9 cellular contexts compared by ENCODE assay signal in the genomic region with DNA sequence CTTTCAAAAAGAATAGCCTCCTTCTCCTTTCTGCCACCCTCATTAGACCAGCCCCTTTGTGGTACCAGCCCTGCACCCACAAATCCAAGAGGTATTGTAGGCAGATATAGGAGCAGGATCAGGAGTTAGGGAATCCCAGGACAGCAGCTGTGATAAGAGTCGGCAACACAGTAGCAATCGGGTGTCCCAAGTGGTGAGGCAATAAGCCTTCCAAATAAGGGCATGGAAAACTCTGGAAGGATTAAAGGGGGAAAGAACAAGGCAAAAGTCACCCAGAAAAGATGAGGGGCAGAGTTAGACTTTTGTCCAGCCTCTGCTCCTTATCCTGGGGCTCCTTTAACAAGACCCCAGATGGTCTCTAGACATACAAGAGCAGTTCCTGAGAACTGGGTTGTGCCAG.
"Had no signal": no experiment of that assay in that cellular context is flagged by ENCODE, and none has a peak within 500 bp of the region (broad histone marks: within the 10 kb centered on the region; RNA-seq: fewer than 3 reads in every experiment).

No MANE protein-coding gene starts in this region.

- H3K4me1 ChIP-seq: HAP-1 had no signal

- H3K27ac ChIP-seq: GM23248, HL-60 had no signal

- H3K9me3 ChIP-seq: HAP-1 had no signal

- H3K9ac ChIP-seq: GM23248 had no signal

- H3K36me3 ChIP-seq: HAP-1 had no signal

- H2AFZ ChIP-seq: GM23248 had no signal

- DNase-seq: GM23248, H7, HFFc6, IMR-90, KG1 had no signal

- H3K4me3 ChIP-seq: GM23248, HAP-1, K562 had no signal

- H3K4me3 Mint-ChIP-seq: HFFc6 had no signal

- FAIRE-seq: K562 had no signal

- ATAC-seq: HCT116, K562 had no signal

- H3K27ac Mint-ChIP-seq: HFFc6 had no signal
